In the genomic region with DNA sequence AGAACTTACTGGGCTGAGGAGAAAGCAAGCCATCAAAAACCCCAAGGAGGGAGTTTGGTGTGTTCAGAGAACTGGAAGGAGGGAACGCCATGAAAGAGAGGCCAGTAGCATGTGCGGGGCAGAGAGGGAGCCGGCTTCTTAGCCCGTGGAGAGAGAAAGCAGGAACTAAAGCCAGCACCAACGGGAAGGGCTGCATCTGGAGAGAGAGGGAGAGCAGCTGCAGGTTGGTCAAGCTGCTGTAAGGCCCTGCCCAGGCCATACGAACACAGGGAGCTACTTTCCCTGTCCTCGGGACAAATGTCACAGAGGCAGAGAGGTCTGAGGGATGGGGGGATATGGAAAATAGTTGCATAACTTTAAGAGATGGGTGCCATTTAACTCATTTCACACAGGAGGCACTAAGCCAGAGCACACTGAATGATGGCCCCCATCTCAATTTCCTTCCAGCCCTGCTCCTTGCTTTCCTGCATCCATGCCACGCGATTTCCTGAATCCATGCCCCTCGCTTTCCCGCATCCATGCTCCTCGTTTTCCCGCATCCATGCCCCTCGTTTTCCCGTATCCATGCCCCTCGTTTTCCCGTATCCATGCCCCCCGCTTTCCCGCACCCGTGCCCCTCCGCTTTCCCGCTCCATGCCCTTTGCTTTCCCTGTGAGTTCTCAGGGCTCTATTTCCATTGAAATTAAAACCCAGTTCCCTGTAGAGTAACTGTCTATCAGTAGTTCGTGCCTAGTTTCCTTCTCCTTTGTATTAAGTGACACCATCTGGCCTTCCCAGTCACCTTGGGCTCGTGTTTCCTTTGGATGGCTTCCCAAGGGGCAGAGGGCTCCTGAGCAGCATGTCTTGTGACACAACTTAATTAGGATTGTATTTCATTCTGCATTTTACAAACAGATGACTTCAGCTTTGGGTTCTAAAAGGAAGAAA, we compare ENCODE assay signal across 1 cellular context.
TF ChIP-seq lines count a peak whose summit lies in the region.

No MANE protein-coding gene starts in this region.

TF ChIP-seq in HepG2, 621 proteins besides CTCF, POLR2A, EP300 and RAD21:
- TF ChIP-seq RBM22 (optimal IDR thresholded peaks at IDR 0.05; ENCODE audit: low read length) (peak; percentile 34), SMAD3 (CRISPR knock-in tag; IDR thresholded peaks at IDR 0.05) (no peak)
